ENCODE assay signal across 1 cellular context in the genomic region with DNA sequence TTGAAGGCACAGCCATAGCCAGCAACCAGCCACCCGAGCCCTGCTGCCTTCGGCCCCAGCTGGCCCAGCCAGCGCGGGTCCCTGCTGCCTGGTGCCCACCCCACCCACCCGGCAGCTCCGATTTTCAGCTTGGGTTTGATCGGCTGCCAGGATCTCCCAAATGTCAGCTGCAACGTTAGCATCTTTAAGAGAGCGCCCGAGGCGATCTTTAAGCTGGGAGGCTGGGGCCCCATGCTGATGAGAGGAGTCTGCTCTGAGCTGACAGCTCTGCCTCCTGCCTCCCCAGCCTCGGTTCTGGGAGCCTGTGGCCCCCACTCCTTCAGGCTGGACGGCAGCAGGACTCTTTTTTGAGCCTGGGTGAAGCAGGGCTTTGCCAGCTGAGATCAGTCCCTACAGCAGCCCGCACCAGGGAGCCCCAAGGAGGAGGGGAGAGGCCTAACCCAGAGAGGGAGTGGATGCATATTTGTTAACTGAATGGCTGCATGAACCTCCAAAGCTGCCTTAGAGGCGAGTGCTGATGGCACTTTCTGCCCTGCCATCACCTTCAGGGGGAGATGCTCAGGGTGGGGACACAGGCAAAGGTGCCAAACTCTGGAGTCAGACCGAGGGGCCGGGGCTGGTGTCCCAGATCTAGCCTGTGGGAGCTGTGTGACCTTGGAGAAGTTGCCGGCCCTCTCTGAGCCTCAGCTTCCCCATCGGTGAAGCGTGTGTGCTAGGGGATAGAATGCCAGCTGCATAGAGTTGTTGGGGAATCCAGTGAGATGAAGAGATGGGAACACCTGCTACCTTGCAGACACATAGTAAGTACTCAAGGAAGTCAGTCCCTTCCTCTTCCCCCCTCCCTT.
TF ChIP-seq lines count a peak whose summit lies in the region.

No MANE protein-coding gene starts in this region.

TF ChIP-seq in H1, 55 proteins besides CTCF, POLR2A, EP300 and RAD21:
- TF ChIP-seq, protein P1, sequence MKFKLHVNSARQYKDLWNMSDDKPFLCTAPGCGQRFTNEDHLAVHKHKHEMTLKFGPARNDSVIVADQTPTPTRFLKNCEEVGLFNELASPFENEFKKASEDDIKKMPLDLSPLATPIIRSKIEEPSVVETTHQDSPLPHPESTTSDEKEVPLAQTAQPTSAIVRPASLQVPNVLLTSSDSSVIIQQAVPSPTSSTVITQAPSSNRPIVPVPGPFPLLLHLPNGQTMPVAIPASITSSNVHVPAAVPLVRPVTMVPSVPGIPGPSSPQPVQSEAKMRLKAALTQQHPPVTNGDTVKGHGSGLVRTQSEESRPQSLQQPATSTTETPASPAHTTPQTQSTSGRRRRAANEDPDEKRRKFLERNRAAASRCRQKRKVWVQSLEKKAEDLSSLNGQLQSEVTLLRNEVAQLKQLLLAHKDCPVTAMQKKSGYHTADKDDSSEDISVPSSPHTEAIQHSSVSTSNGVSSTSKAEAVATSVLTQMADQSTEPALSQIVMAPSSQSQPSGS (IDR thresholded peaks at IDR 0.05; ENCODE audit: low read length) = no peak
- TF ChIP-seq KDM4A (IDR thresholded peaks at IDR 0.05; ENCODE audit: low read depth, low read length, severe bottlenecking) = no peak
- no peak for TF ChIP-seq CTBP2 (IDR thresholded peaks at IDR 0.05; ENCODE audit: borderline replicate concordance, insufficient read depth, insufficient read length, low read length)
